ENCODE assay signal across 8 cellular contexts in genomic region chr3:171646357-171647133, GRCh38.
A peak's percentile ranks its signal among the peaks of the same experiment; 100 is the strongest.
DNase-seq lines count a peak whose midpoint lies in the region; ATAC-seq and TF ChIP-seq lines count a peak whose summit lies in the region.

No MANE protein-coding gene starts in this region.

- H3K4me3 Mint-ChIP-seq in CD4-positive, alpha-beta memory T cell, result no peak overlapping the region

- no peak overlapping the region for H3K4me2 ChIP-seq in mammary epithelial cell (ENCODE audit: insufficient read depth, low read depth, low read length)

- no peaks in the 10 kb centered on the region for H3K27me3 Mint-ChIP-seq in CD4-positive, alpha-beta memory T cell

- ATAC-seq in GM21619 (IDR thresholded peaks at IDR 0.05; ENCODE audit: unreplicated experiment) (peak; percentile 49), left colon (peak; percentile 69), aorta (ENCODE audit: low FRiP score) (peak; percentile 70), HG03108 (IDR thresholded peaks at IDR 0.05; ENCODE audit: unreplicated experiment) (no peak), GM18907 (IDR thresholded peaks at IDR 0.05; ENCODE audit: unreplicated experiment) (no peak)

- H3K36me3 ChIP-seq in CD4-positive, alpha-beta memory T cell (ENCODE audit: insufficient read depth, low read length), result no peaks in the 10 kb centered on the region
- H3K36me3 ChIP-seq in mammary epithelial cell (ENCODE audit: insufficient read depth, low read length) (no peaks in the 10 kb centered on the region), aorta (ENCODE audit: control insufficient read depth in 1 of 2, insufficient read depth in 2 of 2, low read length in 1 of 2) (peaks cover 0 to 2% of the 10 kb centered on the region in 2 donors)

- no peak overlapping the region for H3K27ac Mint-ChIP-seq in CD4-positive, alpha-beta memory T cell

- TF ChIP-seq CTCF in mammary epithelial cell (conservative IDR thresholded peaks at IDR 0.05 in 1 of 2, IDR thresholded peaks at IDR 0.05 in 1 of 2; ENCODE audit: extremely low read depth in 1 of 2, insufficient read depth in 1 of 2, low read depth in 1 of 2, low read length in 2 of 2), result peak; percentile 57 to 66

- no peak overlapping the region for H3K9ac ChIP-seq in mammary epithelial cell (ENCODE audit: insufficient read depth, low read length)

- in situ Hi-C loops in mammary epithelial cell (cut with MboI; ENCODE audit: low sequenced_read_pairs in 2 of 2), result loop anchor here (5.0 to 10.0 kb wide), 4 partner anchors 126 to 191 kb away; no protein-coding TSS in a partner anchor

- no peaks in the 10 kb centered on the region for H3K27me3 ChIP-seq in CD4-positive, alpha-beta memory T cell (ENCODE audit: insufficient read depth, low read length)
- H3K27me3 ChIP-seq in mammary epithelial cell (ENCODE audit: insufficient read depth, low read length) (no peaks in the 10 kb centered on the region), aorta (ENCODE audit: control insufficient read depth in 1 of 2, insufficient read depth in 2 of 2, low read length in 1 of 2) (no peaks in the 10 kb centered on the region)

- no peak overlapping the region for H3K27ac ChIP-seq in CD4-positive, alpha-beta memory T cell (ENCODE audit: low read depth, low read length)
- no peak overlapping the region for H3K27ac ChIP-seq in mammary epithelial cell (ENCODE audit: insufficient read depth, low read depth, low read length)
- peak overlapping the region in 1 of 2 donors; percentile 44 for H3K27ac ChIP-seq in aorta (ENCODE audit: low read depth in 1 of 2, low read length in 2 of 2)

- dilution Hi-C loops in mammary epithelial cell (cut with HindIII; ENCODE audit: low sequenced_read_pairs), result no loop called here

- CTCF ChIA-PET in CD4-positive, alpha-beta memory T cell (lab: Charles Lee; ENCODE audit: partially characterized antibody), result interaction anchor here (0.8 to 4.6 kb wide), 4 partner anchors 9 to 695 kb away, joined by 3 to 18 read pairs (median 10); no protein-coding TSS in a partner anchor
- CTCF ChIA-PET in mammary epithelial cell (lab: Charles Lee; ENCODE audit: low non-redundant PET), result interaction anchor here (0.5 to 0.8 kb wide), 3 partner anchors 126 to 916 kb away, joined by 3 to 7 read pairs (median 5); no protein-coding TSS in a partner anchor

- no peaks in the 10 kb centered on the region for H3K4me1 ChIP-seq in CD4-positive, alpha-beta memory T cell (ENCODE audit: insufficient read depth, low read length)
- H3K4me1 ChIP-seq in mammary epithelial cell (ENCODE audit: insufficient read depth, low read length) (no peaks in the 10 kb centered on the region), aorta (ENCODE audit: control insufficient read depth in 1 of 2, insufficient read depth in 2 of 2, low read length in 2 of 2) (peaks cover 0 to 4% of the 10 kb centered on the region in 2 donors)

- peak overlapping the region; percentile 45 for H2AFZ ChIP-seq in mammary epithelial cell (ENCODE audit: low read depth, low read length)

- no peaks in the 10 kb centered on the region for H4K20me1 ChIP-seq in mammary epithelial cell (ENCODE audit: insufficient read depth, low read length)

- no peaks in the 10 kb centered on the region for H3K9me3 ChIP-seq in CD4-positive, alpha-beta memory T cell (ENCODE audit: control insufficient read depth in 1 of 2, low read length in 2 of 2)
- H3K9me3 ChIP-seq in mammary epithelial cell (replicated peaks; ENCODE audit: insufficient read depth, low read length) (no peaks in the 10 kb centered on the region), aorta (ENCODE audit: control insufficient read depth, low read length) (no peaks in the 10 kb centered on the region)

- no peaks in the 10 kb centered on the region for H3K4me1 Mint-ChIP-seq in CD4-positive, alpha-beta memory T cell

- H3K79me2 ChIP-seq in mammary epithelial cell (ENCODE audit: insufficient read depth, low read length), result no peaks in the 10 kb centered on the region

- no TSS peak for BruUV-seq in mammary epithelial cell (replicated peaks; lab: Mats Ljungman, UMichigan)

- DNase-seq in CD4-positive, alpha-beta memory T cell, result peak in 4 of 5 donors; percentile 5 to 12 (median 6)
- DNase-seq in NCI-H524 treated with DMSO at 0.1 percent for 48 hours (lab: John Stamatoyannopoulos, UW) (peak; percentile 36), mammary epithelial cell (peak; percentile 46), left colon (no peak), aorta (no peak)

- POLR2A ChIA-PET in CD4-positive, alpha-beta memory T cell (lab: Charles Lee; ENCODE audit: partially characterized antibody), result no interaction called here

- no peak overlapping the region for H3K4me3 ChIP-seq in CD4-positive, alpha-beta memory T cell (ENCODE audit: low read length in 2 of 2)
- no peak overlapping the region for H3K4me3 ChIP-seq in mammary epithelial cell (replicated peaks in 1 of 3; ENCODE audit: insufficient read depth in 1 of 3, low read depth in 2 of 3, low read length in 3 of 3)
- H3K4me3 ChIP-seq in aorta (ENCODE audit: low read length in 2 of 2), result no peak overlapping the region

- H3K36me3 Mint-ChIP-seq in CD4-positive, alpha-beta memory T cell, result no peaks in the 10 kb centered on the region

- 11% methylated on average over 4 of the region's 4 CpGs for WGBS in mammary epithelial cell (ENCODE audit: low coverage, missing lambda C conversion rate)
- WGBS in aorta, 2 donors, result 2 to 8% methylated on average over 4 of the region's 4 CpGs

- no peaks in the 10 kb centered on the region for H3K9me3 Mint-ChIP-seq in CD4-positive, alpha-beta memory T cell

- intact Hi-C loops in CD4-positive, alpha-beta memory T cell (cut with micrococcal nuclease), result loop anchor here (2.0 to 5.0 kb wide), 2 partner anchors 831 to 1020 kb away; no protein-coding TSS in a partner anchor
- intact Hi-C loops in mammary epithelial cell (cut with micrococcal nuclease), result loop anchor here (1.0 to 10.0 kb wide), 8 partner anchors 58 to 1020 kb away; no protein-coding TSS in a partner anchor
- intact Hi-C loops in left colon (cut with DNase I, micrococcal nuclease), result loop anchor here in 1 of 2 donors (5.0 to 10.0 kb wide), 4 partner anchors 126 to 1028 kb away; no protein-coding TSS in a partner anchor
- intact Hi-C loops in aorta (cut with DNase I), result loop anchor here (2.0 to 10.0 kb wide), 5 partner anchors 124 to 831 kb away; no protein-coding TSS in a partner anchor

Comparison
In these comparisons a context has a peak if more than half of its experiments do, and no peak if none do; other contexts are left out.
1. DNase-seq: peak in CD4-positive, alpha-beta memory T cell (4 of 5), NCI-H524 treated with DMSO at 0.1 percent for 48 hours (single experiment) and mammary epithelial cell (single experiment); none in left colon (0 of 2) and aorta (0 of 2).
2. ATAC-seq: peak in GM21619 (single experiment), left colon (single experiment) and aorta (single experiment); none in HG03108 (single experiment) and GM18907 (single experiment).